30 cellular contexts compared by ENCODE assay signal in the genomic region with DNA sequence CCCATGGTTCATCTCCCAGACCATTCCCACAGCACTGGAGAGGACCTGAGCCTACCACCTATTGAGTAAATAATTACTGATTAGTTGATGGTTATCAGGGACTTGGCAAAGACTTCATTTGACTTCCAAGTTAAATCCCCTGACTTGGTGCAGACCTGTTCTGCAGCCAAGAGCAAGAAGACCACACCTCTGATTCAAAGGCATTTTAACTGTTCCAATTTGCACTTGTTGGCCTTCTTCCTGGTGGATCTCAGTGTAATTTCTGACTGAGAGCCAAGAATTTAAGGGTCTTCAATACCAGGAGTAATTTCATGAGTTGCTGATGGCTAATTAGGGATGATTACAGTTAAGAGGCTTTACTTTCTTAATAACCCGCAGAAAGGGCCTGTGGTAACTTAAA.
"Had no signal": no experiment of that assay in that cellular context is flagged by ENCODE, and none has a peak within 500 bp of the region (broad histone marks: within the 10 kb centered on the region; RNA-seq: fewer than 3 reads in every experiment).

No MANE protein-coding gene starts in this region.

- H3K27me3 ChIP-seq: adrenal gland, body of pancreas, esophagus squamous epithelium, left lung, sigmoid colon, thyroid gland, upper lobe of left lung, vagina had no signal

- H3K9me3 ChIP-seq: adrenal gland, body of pancreas, esophagus squamous epithelium, left lung, sigmoid colon, thyroid gland, upper lobe of left lung, vagina had no signal

- DNase-seq: activated CD4-positive, alpha-beta T cell treated with anti-CD3 and anti-CD28 coated beads for 36 hours; activated CD4-positive, CD25-positive, alpha-beta regulatory T cell; activated CD8-positive, alpha-beta memory T cell treated with anti-CD3 and anti-CD28 coated beads, Interleukin-2, amount 10 ng/mL, durations not matched to agents 7 days and 5 days; activated CD8-positive, alpha-beta T cell treated with anti-CD3 and anti-CD28 coated beads, Interleukin-2, amount 10 ng/mL, durations not matched to agents 7 days and 5 days; activated effector memory CD4-positive, alpha-beta T cell treated with Interleukin-2 at 50 U/mL for 16 hours; activated naive CD4-positive, alpha-beta T cell treated with anti-CD3 and anti-CD28 coated beads for 36 hours; activated naive CD8-positive, alpha-beta T cell treated with anti-CD3 and anti-CD28 coated beads for 36 hours; activated T-cell treated with anti-CD3 and anti-CD28 coated beads, Interleukin-2, amount 50 U/mL, for 72 hours; adrenal gland; aorta; body of pancreas; dermis blood vessel endothelial cell; effector CD4-positive, alpha-beta T cell; esophagus squamous epithelium; kidney glomerular epithelial cell; left lung; posterior cingulate gyrus; sigmoid colon; small intestine; stimulated activated CD4-positive, alpha-beta T cell treated with anti-CD3 and anti-CD28 coated beads, Interleukin-4, amount 100 ng/mL, for 4 hours; stimulated activated CD8-positive, alpha-beta memory T cell treated with anti-CD3 and anti-CD28 coated beads, Interleukin-4, amount 100 ng/mL, for 48 hours; stimulated activated naive CD8-positive, alpha-beta T cell treated with anti-CD3 and anti-CD28 coated beads, Interleukin-15, amount 100 ng/mL, for 72 hours; substantia nigra; T-helper 17 cell; thyroid gland; upper lobe of left lung had no signal

- H3K36me3 ChIP-seq: adrenal gland, esophagus squamous epithelium, left lung, sigmoid colon, thyroid gland, upper lobe of left lung, vagina had no signal

- FAIRE-seq: colon, frontal cortex, small intestine had no signal

- ATAC-seq: activated CD4-positive, alpha-beta T cell treated with anti-CD3 and anti-CD28 coated beads for 36 hours; activated CD8-positive, alpha-beta memory T cell treated with anti-CD3 and anti-CD28 coated beads, Interleukin-2, amount 10 ng/mL, durations not matched to agents 7 days and 5 days; activated CD8-positive, alpha-beta T cell treated with anti-CD3 and anti-CD28 coated beads, Interleukin-2, amount 10 ng/mL, durations not matched to agents 7 days and 5 days; activated T-cell treated with anti-CD3 and anti-CD28 coated beads, Interleukin-2, amount 50 U/mL, for 72 hours; body of pancreas; left lung; stimulated activated memory B cell treated with anti-CD40 and anti-IgM and Interleukin-4, amounts not matched to agents 10 μg/mL and 1 μg/mL and 100 μg/mL, for 72 hours; stimulated activated naive CD8-positive, alpha-beta T cell treated with anti-CD3 and anti-CD28 coated beads, Interleukin-15, amount 100 ng/mL, for 72 hours; T-helper 17 cell had no signal

- H3K27ac ChIP-seq: adrenal gland, esophagus squamous epithelium, left lung, sigmoid colon, thyroid gland, upper lobe of left lung, vagina had no signal

- H3K4me3 ChIP-seq: adrenal gland, body of pancreas, esophagus squamous epithelium, left lung, sigmoid colon, thyroid gland, upper lobe of left lung, vagina had no signal

- H3K4me1 ChIP-seq: sigmoid colon had no signal
